In genomic region chr16:89841275-89841674, GRCh38 we compare ENCODE assay signal across 12 cellular contexts. TPM values are rescaled to one million over a fixed set of nuclear protein-coding genes. Genes with fewer than 3 reads are reported as not detected.
A peak's percentile ranks its signal among the peaks of the same experiment; 100 is the strongest.
DNase-seq lines count a peak whose midpoint lies in the region; ATAC-seq lines count a peak whose summit lies in the region.
"Had no signal": no experiment of that assay in that cellular context is flagged by ENCODE, and none has a peak within 500 bp of the region (broad histone marks: within the 10 kb centered on the region; RNA-seq: fewer than 3 reads in every experiment).

No MANE protein-coding gene starts in this region.

- DNase-seq in CD8-positive, alpha-beta memory T cell, result peak; percentile 52 to 90 (median 68)
- peak; percentile 26 for DNase-seq in activated T-cell treated with anti-CD3 and anti-CD28 coated beads for 1 hour (ENCODE audit: low read depth)
- peak in 9 of 10 donors; percentile 28 to 79 (median 45) for DNase-seq in naive thymus-derived CD8-positive, alpha-beta T cell
- no peak for DNase-seq in NCI-H1436 treated with DMSO at 0.1 percent for 48 hours (lab: John Stamatoyannopoulos, UW)
- no peak for DNase-seq in NCI-H748 (lab: John Stamatoyannopoulos, UW; ENCODE audit: unreplicated experiment)
- DNase-seq: esophagus squamous epithelium, H9, NCI-H1436 had no signal

- peaks cover 30 to 51% (median 34%) of the 10 kb centered on the region in 3 donors for H3K4me1 Mint-ChIP-seq in CD8-positive, alpha-beta memory T cell
- peaks cover 14 to 16% (median 15%) of the 10 kb centered on the region in 3 donors for H3K4me1 Mint-ChIP-seq in IgD-negative memory B cell
- peaks cover 0 to 41% (median 26%) of the 10 kb centered on the region in 4 donors for H3K4me1 Mint-ChIP-seq in naive thymus-derived CD8-positive, alpha-beta T cell

- H3K27me3 ChIP-seq in CD8-positive, alpha-beta memory T cell (ENCODE audit: insufficient read depth, low read length, poor library complexity, severe bottlenecking), result no peaks in the 10 kb centered on the region
- H3K27me3 ChIP-seq: esophagus squamous epithelium had no signal

- no peaks in the 10 kb centered on the region for H3K36me3 Mint-ChIP-seq in CD8-positive, alpha-beta memory T cell
- no peaks in the 10 kb centered on the region for H3K36me3 Mint-ChIP-seq in IgD-negative memory B cell
- no peaks in the 10 kb centered on the region for H3K36me3 Mint-ChIP-seq in naive thymus-derived CD8-positive, alpha-beta T cell

- peak overlapping the region; percentile 56 to 91 (median 83) for H3K27ac Mint-ChIP-seq in CD8-positive, alpha-beta memory T cell
- peak overlapping the region; percentile 2 to 83 (median 71) for H3K27ac Mint-ChIP-seq in IgD-negative memory B cell
- peak overlapping the region in 4 of 10 donors; percentile 65 to 85 (median 82) for H3K27ac Mint-ChIP-seq in naive thymus-derived CD8-positive, alpha-beta T cell
- H3K27ac Mint-ChIP-seq: H9 had no signal

- no peaks in the 10 kb centered on the region for H3K27me3 Mint-ChIP-seq in CD8-positive, alpha-beta memory T cell
- peaks cover 10% of the 10 kb centered on the region for H3K27me3 Mint-ChIP-seq in IgD-negative memory B cell
- no peaks in the 10 kb centered on the region for H3K27me3 Mint-ChIP-seq in naive thymus-derived CD8-positive, alpha-beta T cell

- ATAC-seq in naive thymus-derived CD8-positive, alpha-beta T cell, result peak; percentile 50 to 56
- ATAC-seq in esophagus mucosa (no peak), HG03175 (IDR thresholded peaks at IDR 0.05; ENCODE audit: unreplicated experiment) (no peak)

- H3K36me3 ChIP-seq in CD8-positive, alpha-beta memory T cell (ENCODE audit: insufficient read depth, low read length), result no peaks in the 10 kb centered on the region
- H3K36me3 ChIP-seq: esophagus squamous epithelium had no signal

- POLR2A ChIA-PET in CD8-positive, alpha-beta memory T cell (lab: Charles Lee), result interaction anchor here (0.9 kb wide), 1 partner anchor 32 kb away, joined by 4 read pairs; the partner anchor contains the start of gene TCF25
- POLR2A ChIA-PET in naive thymus-derived CD8-positive, alpha-beta T cell (lab: Charles Lee), result no interaction called here

- H3K4me3 ChIP-seq in CD8-positive, alpha-beta memory T cell (ENCODE audit: low read length), result no peak overlapping the region
- H3K4me3 ChIP-seq: esophagus squamous epithelium had no signal

- CTCF ChIA-PET in CD8-positive, alpha-beta memory T cell (lab: Charles Lee), result interaction anchor here (3.1 kb wide), 1 partner anchor 19 kb away, joined by 17 read pairs; no protein-coding TSS in a partner anchor

- no peaks in the 10 kb centered on the region for H3K9me3 ChIP-seq in CD8-positive, alpha-beta memory T cell (ENCODE audit: low read length)
- H3K9me3 ChIP-seq: esophagus squamous epithelium had no signal

- no peaks in the 10 kb centered on the region for H3K9me3 Mint-ChIP-seq in CD8-positive, alpha-beta memory T cell
- no peaks in the 10 kb centered on the region for H3K9me3 Mint-ChIP-seq in IgD-negative memory B cell
- H3K9me3 Mint-ChIP-seq in naive thymus-derived CD8-positive, alpha-beta T cell, result no peaks in the 10 kb centered on the region
- H3K9me3 Mint-ChIP-seq: H9 had no signal

- no peak overlapping the region for H3K27ac ChIP-seq in CD8-positive, alpha-beta memory T cell (ENCODE audit: low read depth, low read length)
- H3K27ac ChIP-seq: esophagus squamous epithelium, parathyroid adenoma had no signal

- peak overlapping the region in 6 of 7 donors; percentile 24 to 89 (median 49) for H3K4me3 Mint-ChIP-seq in CD8-positive, alpha-beta memory T cell
- peak overlapping the region in 2 of 4 donors; percentile 7 to 44 for H3K4me3 Mint-ChIP-seq in IgD-negative memory B cell
- peak overlapping the region in 3 of 10 donors; percentile 12 to 71 (median 19) for H3K4me3 Mint-ChIP-seq in naive thymus-derived CD8-positive, alpha-beta T cell
- H3K4me3 Mint-ChIP-seq: H9 had no signal

- peaks cover 39% of the 10 kb centered on the region for H3K4me1 ChIP-seq in CD8-positive, alpha-beta memory T cell (ENCODE audit: insufficient read depth, low read length)

RNA-seq across cellular contexts. Expression of gene SPIRE2, which starts 13.0 kb away (rescaled TPM):
- 1 to 10 TPM in 1 of 2 experiments, under 1 TPM in 1; 0.37 to 1.4 TPM for total RNA-seq in CD8-positive, alpha-beta memory T cell
- 0.18 TPM for polyA plus RNA-seq in CD8-positive, alpha-beta memory T cell
- polyA plus RNA-seq in IgD-negative memory B cell, result 0.19 TPM
- total RNA-seq in naive thymus-derived CD8-positive, alpha-beta T cell, result 1 to 10 TPM; 1.0 to 2.3 TPM
- under 1 TPM in 1 of 3 donors, not detected in 2; 0.16 TPM for polyA plus RNA-seq in naive thymus-derived CD8-positive, alpha-beta T cell
- total RNA-seq in esophagus mucosa, result 3.9 TPM

RNA-seq across cellular contexts. Expression of gene FANCA, which starts 24.8 kb away (rescaled TPM):
- total RNA-seq in CD8-positive, alpha-beta memory T cell, result 10 to 100 TPM; 88.0 to 94.0 TPM
- 10.8 TPM for polyA plus RNA-seq in CD8-positive, alpha-beta memory T cell
- 23.1 TPM for polyA plus RNA-seq in IgD-negative memory B cell
- 1 to 10 TPM; 3.7 to 6.1 TPM for total RNA-seq in naive thymus-derived CD8-positive, alpha-beta T cell
- 1 to 10 TPM in 2 of 3 donors, under 1 TPM in 1; 0.98 to 7.4 (median 1.5) TPM for polyA plus RNA-seq in naive thymus-derived CD8-positive, alpha-beta T cell
- total RNA-seq in esophagus mucosa, result 14.9 TPM

RNA-seq across cellular contexts. Expression of gene TCF25, which starts 32.1 kb away (rescaled TPM):
- total RNA-seq in CD8-positive, alpha-beta memory T cell, result 100 to 1,000 TPM; 154 to 155 TPM
- 121 TPM for polyA plus RNA-seq in CD8-positive, alpha-beta memory T cell
- 135 TPM for polyA plus RNA-seq in IgD-negative memory B cell
- 100 to 1,000 TPM; 260 to 294 TPM for total RNA-seq in naive thymus-derived CD8-positive, alpha-beta T cell
- 100 to 1,000 TPM in 1 of 3 donors, 10 to 100 TPM in 2; 86.8 to 107 (median 95.4) TPM for polyA plus RNA-seq in naive thymus-derived CD8-positive, alpha-beta T cell
- 99.2 TPM for total RNA-seq in esophagus mucosa

Comparison
In these comparisons a context has a peak if more than half of its experiments do, and no peak if none do; other contexts are left out.
1. DNase-seq: peak in CD8-positive, alpha-beta memory T cell (5 of 5), activated T-cell treated with anti-CD3 and anti-CD28 coated beads for 1 hour (single experiment) and naive thymus-derived CD8-positive, alpha-beta T cell (9 of 10); none in NCI-H1436 treated with DMSO at 0.1 percent for 48 hours (single experiment) and NCI-H748 (single experiment).
2. ATAC-seq: peak in naive thymus-derived CD8-positive, alpha-beta T cell (2 of 2); none in esophagus mucosa (single experiment) and HG03175 (single experiment).